Comparison of ENCODE assay signal across 15 cellular contexts in genomic region chr3:45515999-45516804, GRCh38.
"Had no signal": no experiment of that assay in that cellular context is flagged by ENCODE, and none has a peak within 500 bp of the region (broad histone marks: within the 10 kb centered on the region; RNA-seq: fewer than 3 reads in every experiment).

No MANE protein-coding gene starts in this region.

- ATAC-seq: activated CD4-positive, CD25-positive, alpha-beta regulatory T cell treated with anti-CD3 and anti-CD28 coated beads, Interleukin-2, amount 50 U/mL, for 24 hours; activated naive CD4-positive, alpha-beta T cell treated with anti-CD3 and anti-CD28 coated beads, Interleukin-2, amount 50 U/mL, for 72 hours; right cardiac atrium; stimulated activated naive B cell treated with anti-CD40 and anti-IgM and Interleukin-4, amounts not matched to agents 10 μg/mL and 1 μg/mL and 100 μg/mL, for 72 hours had no signal

- H3K9me3 Mint-ChIP-seq: activated naive CD4-positive, alpha-beta T cell treated with anti-CD3 and anti-CD28 coated beads, Interleukin-2, amount 50 U/mL, for 72 hours; immature natural killer cell; stimulated activated naive B cell treated with anti-CD40 and anti-IgM and Interleukin-4, amounts not matched to agents 10 μg/mL and 1 μg/mL and 100 μg/mL, for 72 hours had no signal

- H3K27me3 ChIP-seq: breast epithelium, spleen, tibial nerve had no signal

- DNase-seq: activated CD4-positive, alpha-beta T cell treated with anti-CD3 and anti-CD28 coated beads, Interleukin-2, amount 50 U/mL, for 4 hours; activated T-cell treated with anti-CD3 and anti-CD28 coated beads, Interleukin-2, amount 50 U/mL, for 1 hour; erythroblast; immature natural killer cell; mesendoderm; right cardiac atrium; SHP77 treated with DMSO at 0.1 percent for 48 hours; spleen; stimulated activated CD4-positive, alpha-beta T cell treated with anti-CD3 and anti-CD28 coated beads, Interleukin-1b, Interleukin-23, amount 100 ng/mL, for 48 hours; stimulated activated naive B cell treated with anti-CD40 and anti-IgM and Interleukin-4, amounts not matched to agents 10 μg/mL and 1 μg/mL and 100 μg/mL, for 72 hours; T-helper 2 cell had no signal

- H3K4me1 Mint-ChIP-seq: immature natural killer cell had no signal

- H3K27ac Mint-ChIP-seq: stimulated activated naive B cell treated with anti-CD40 and anti-IgM and Interleukin-4, amounts not matched to agents 10 μg/mL and 1 μg/mL and 100 μg/mL, for 72 hours had no signal

- H3K27me3 Mint-ChIP-seq: stimulated activated naive B cell treated with anti-CD40 and anti-IgM and Interleukin-4, amounts not matched to agents 10 μg/mL and 1 μg/mL and 100 μg/mL, for 72 hours had no signal

- H3K4me1 ChIP-seq: breast epithelium had no signal

- H3K9me3 ChIP-seq: breast epithelium, spleen, tibial nerve had no signal

- H3K4me3 ChIP-seq: breast epithelium, spleen, tibial nerve had no signal

- H3K4me3 Mint-ChIP-seq: immature natural killer cell; stimulated activated naive B cell treated with anti-CD40 and anti-IgM and Interleukin-4, amounts not matched to agents 10 μg/mL and 1 μg/mL and 100 μg/mL, for 72 hours had no signal

- H3K27ac ChIP-seq: breast epithelium, spleen, tibial nerve had no signal
